1 cellular context compared by ENCODE assay signal in the genomic region with DNA sequence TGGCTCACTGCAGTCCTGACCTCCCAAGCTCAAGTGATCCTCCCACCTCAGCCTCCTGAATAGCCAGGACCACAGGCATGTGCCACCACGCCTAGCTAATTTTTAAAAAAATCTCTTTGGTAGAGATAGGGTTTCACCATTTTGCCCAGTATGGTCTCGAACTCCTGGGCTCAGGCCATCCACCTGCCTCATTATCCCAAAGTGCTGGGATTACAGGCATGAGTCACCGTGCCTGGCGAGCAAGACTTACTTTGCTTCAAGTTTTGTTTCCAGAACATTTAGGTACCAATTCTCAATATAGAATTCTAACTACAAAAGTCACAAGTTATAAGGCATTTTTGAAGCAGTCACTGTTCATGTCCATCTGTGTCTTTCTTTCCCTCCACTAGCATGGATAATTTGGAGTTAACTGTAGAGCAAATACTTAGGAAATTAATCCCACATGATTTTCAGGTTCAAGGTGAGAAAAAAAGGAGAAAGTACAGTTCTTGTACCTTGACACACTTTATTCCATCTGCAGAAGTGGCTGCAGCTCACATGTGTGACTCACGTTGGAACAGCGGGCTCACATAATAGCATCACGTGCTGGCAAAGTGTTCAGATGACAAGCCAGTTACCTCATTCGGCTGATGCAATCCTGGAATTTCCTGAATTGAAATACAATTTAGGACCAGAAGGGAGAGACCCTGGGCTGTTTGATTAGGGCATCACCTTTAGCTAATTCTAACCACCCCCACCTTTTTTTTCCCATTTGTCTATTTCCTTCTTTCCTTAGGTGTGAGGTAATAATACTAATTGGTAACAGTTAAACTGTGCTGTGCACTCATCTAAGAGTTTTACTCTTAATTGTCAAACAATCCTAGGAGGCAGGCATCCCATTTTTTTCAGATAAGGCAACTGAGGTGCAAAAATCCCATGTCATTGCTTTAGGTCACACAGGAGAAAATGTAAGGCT.
A peak's percentile ranks its signal among the peaks of the same experiment; 100 is the strongest.
TF ChIP-seq lines count a peak whose summit lies in the region.

No MANE protein-coding gene starts in this region.

TF ChIP-seq in K562, 482 proteins besides CTCF, POLR2A, EP300 and RAD21 (continued from another document and continues in another):
- TF ChIP-seq EWSR1 (IDR thresholded peaks at IDR 0.05; ENCODE audit: borderline replicate concordance, low read depth, partially characterized antibody) (no peak), SUPT5H (IDR thresholded peaks at IDR 0.05) (no peak), HDAC1 (IDR thresholded peaks at IDR 0.05) (no peak), RB1 (IDR thresholded peaks at IDR 0.05; ENCODE audit: low read depth) (no peak), NFRKB (IDR thresholded peaks at IDR 0.05; ENCODE audit: low read depth) (0 out of 2 replicates have a peak, but pooled peaks have one; percentile 52), KHSRP (IDR thresholded peaks at IDR 0.05) (no peak), HLTF (IDR thresholded peaks at IDR 0.05) (no peak), TRIM24 (IDR thresholded peaks at IDR 0.05) (peak; percentile 90 to 94; a peak in 3 of 4 replicates), EGR1 (conservative IDR thresholded peaks at IDR 0.05) (no peak), RCOR1 (IDR thresholded peaks at IDR 0.05; ENCODE audit: borderline replicate concordance in 1 of 2, low read depth in 2 of 2, low read length in 2 of 2) (no peak), ZNF586 (CRISPR knock-in tag; conservative IDR thresholded peaks at IDR 0.05) (no peak), GTF2F1 (IDR thresholded peaks at IDR 0.05; ENCODE audit: low read depth, low read length) (no peak), PTRF (tag; IDR thresholded peaks at IDR 0.05) (no peak), PPARD (CRISPR knock-in tag; IDR thresholded peaks at IDR 0.05) (no peak), IRF1 (CRISPR knock-in tag; IDR thresholded peaks at IDR 0.05; ENCODE audit: borderline replicate concordance) (no peak), ARID3A (IDR thresholded peaks at IDR 0.05; ENCODE audit: borderline replicate concordance, low read depth, low read length) (peak; percentile 30; the same call in 1 of the 2 replicates), ELF2 (CRISPR knock-in tag; IDR thresholded peaks at IDR 0.05) (0 out of 2 replicates have a peak, but pooled peaks have one; percentile 39), LARP7 (IDR thresholded peaks at IDR 0.05) (no peak), SAP30 (IDR thresholded peaks at IDR 0.05; ENCODE audit: borderline replicate concordance, insufficient read depth, low read depth, low read length, poor library complexity, severe bottlenecking) (no peak), SMAD4 (CRISPR knock-in tag; conservative IDR thresholded peaks at IDR 0.05) (peak; percentile 84), THRA (IDR thresholded peaks at IDR 0.05) (no peak), CGGBP1 (CRISPR knock-in tag; IDR thresholded peaks at IDR 0.05) (no peak), KLF10 (CRISPR knock-in tag; IDR thresholded peaks at IDR 0.05) (no peak), TRIM28 (IDR thresholded peaks at IDR 0.05) (no peak), CREM (IDR thresholded peaks at IDR 0.05; ENCODE audit: low read depth) (peak; percentile 65), ZBTB40 (IDR thresholded peaks at IDR 0.05) (no peak), ZBTB40 (CRISPR knock-in tag; IDR thresholded peaks at IDR 0.05) (no peak), KDM2B (CRISPR knock-in tag; IDR thresholded peaks at IDR 0.05) (no peak), JUNB (CRISPR knock-in tag; conservative IDR thresholded peaks at IDR 0.05) (0 out of 2 replicates have a peak, but pooled peaks have one; percentile 41), E2F1 (CRISPR knock-in tag; IDR thresholded peaks at IDR 0.05) (no peak), ZNF785 (CRISPR knock-in tag; IDR thresholded peaks at IDR 0.05) (no peak), HNRNPLL (IDR thresholded peaks at IDR 0.05; ENCODE audit: low read depth, low read length, poor library complexity, severe bottlenecking) (no peak), HDAC8 (tag; IDR thresholded peaks at IDR 0.05) (peak; percentile 76; the same call in 1 of the 2 replicates), HMGN3 (IDR thresholded peaks at IDR 0.05; ENCODE audit: borderline replicate concordance, extremely low read depth, insufficient read length, low read depth, low read length) (no peak), PHTF2 (CRISPR knock-in tag; IDR thresholded peaks at IDR 0.05) (no peak), MTF1 (CRISPR knock-in tag; IDR thresholded peaks at IDR 0.05; ENCODE audit: borderline replicate concordance) (0 out of 2 replicates have a peak, but pooled peaks have one; percentile 36), ZZZ3 (IDR thresholded peaks at IDR 0.05) (no peak), TCF7 (IDR thresholded peaks at IDR 0.05; ENCODE audit: borderline replicate concordance) (no peak)
- TF ChIP-seq, protein P1, sequence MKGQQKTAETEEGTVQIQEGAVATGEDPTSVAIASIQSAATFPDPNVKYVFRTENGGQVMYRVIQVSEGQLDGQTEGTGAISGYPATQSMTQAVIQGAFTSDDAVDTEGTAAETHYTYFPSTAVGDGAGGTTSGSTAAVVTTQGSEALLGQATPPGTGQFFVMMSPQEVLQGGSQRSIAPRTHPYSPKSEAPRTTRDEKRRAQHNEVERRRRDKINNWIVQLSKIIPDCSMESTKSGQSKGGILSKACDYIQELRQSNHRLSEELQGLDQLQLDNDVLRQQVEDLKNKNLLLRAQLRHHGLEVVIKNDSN (CRISPR knock-in tag; IDR thresholded peaks at IDR 0.05), result peak; percentile 96
- TF ChIP-seq, protein P2, sequence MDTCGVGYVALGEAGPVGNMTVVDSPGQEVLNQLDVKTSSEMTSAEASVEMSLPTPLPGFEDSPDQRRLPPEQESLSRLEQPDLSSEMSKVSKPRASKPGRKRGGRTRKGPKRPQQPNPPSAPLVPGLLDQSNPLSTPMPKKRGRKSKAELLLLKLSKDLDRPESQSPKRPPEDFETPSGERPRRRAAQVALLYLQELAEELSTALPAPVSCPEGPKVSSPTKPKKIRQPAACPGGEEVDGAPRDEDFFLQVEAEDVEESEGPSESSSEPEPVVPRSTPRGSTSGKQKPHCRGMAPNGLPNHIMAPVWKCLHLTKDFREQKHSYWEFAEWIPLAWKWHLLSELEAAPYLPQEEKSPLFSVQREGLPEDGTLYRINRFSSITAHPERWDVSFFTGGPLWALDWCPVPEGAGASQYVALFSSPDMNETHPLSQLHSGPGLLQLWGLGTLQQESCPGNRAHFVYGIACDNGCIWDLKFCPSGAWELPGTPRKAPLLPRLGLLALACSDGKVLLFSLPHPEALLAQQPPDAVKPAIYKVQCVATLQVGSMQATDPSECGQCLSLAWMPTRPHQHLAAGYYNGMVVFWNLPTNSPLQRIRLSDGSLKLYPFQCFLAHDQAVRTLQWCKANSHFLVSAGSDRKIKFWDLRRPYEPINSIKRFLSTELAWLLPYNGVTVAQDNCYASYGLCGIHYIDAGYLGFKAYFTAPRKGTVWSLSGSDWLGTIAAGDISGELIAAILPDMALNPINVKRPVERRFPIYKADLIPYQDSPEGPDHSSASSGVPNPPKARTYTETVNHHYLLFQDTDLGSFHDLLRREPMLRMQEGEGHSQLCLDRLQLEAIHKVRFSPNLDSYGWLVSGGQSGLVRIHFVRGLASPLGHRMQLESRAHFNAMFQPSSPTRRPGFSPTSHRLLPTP (IDR thresholded peaks at IDR 0.05; ENCODE audit: borderline replicate concordance, extremely low read depth, insufficient read length), result no peak
- TF ChIP-seq, protein P3, sequence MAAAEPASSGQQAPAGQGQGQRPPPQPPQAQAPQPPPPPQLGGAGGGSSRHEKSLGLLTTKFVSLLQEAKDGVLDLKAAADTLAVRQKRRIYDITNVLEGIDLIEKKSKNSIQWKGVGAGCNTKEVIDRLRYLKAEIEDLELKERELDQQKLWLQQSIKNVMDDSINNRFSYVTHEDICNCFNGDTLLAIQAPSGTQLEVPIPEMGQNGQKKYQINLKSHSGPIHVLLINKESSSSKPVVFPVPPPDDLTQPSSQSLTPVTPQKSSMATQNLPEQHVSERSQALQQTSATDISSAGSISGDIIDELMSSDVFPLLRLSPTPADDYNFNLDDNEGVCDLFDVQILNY (CRISPR knock-in tag; IDR thresholded peaks at IDR 0.05), result no peak
